Comparison of ENCODE assay signal across 24 cellular contexts in genomic region chr2:188577231-188577630, GRCh38.
"Had no signal": no experiment of that assay in that cellular context is flagged by ENCODE, and none has a peak within 500 bp of the region (broad histone marks: within the 10 kb centered on the region; RNA-seq: fewer than 3 reads in every experiment).

No MANE protein-coding gene starts in this region.

- H3K4me3 ChIP-seq: heart right ventricle, left lung, lung, ovary, psoas muscle, right atrium auricular region, SJCRH30 had no signal

- FAIRE-seq: endothelial cell of umbilical vein had no signal

- ATAC-seq: activated T-cell treated with anti-CD3 and anti-CD28 coated beads, Interleukin-2, amount 50 U/mL, for 4 hours; esophagus mucosa; heart right ventricle; left lung; natural killer cell; psoas muscle; stimulated activated effector memory CD8-positive, alpha-beta T cell treated with anti-CD3 and anti-CD28 coated beads, Interleukin-12 subunit alpha, Interleukin-12 subunit beta, amount 100 ng/mL, for 72 hours; stimulated activated naive CD8-positive, alpha-beta T cell treated with anti-CD3 and anti-CD28 coated beads, Interleukin-15, amount 100 ng/mL, for 72 hours had no signal

- H3K9me3 ChIP-seq: heart right ventricle, left lung, ovary, psoas muscle, right atrium auricular region, SJCRH30 had no signal

- H3K36me3 ChIP-seq: heart right ventricle, left lung, ovary, right atrium auricular region, SJCRH30 had no signal

- H3K27ac ChIP-seq: left lung, ovary, psoas muscle, SJCRH30 had no signal

- H3K27me3 ChIP-seq: heart right ventricle, left lung, ovary, right atrium auricular region, SJCRH30 had no signal

- DNase-seq: activated CD4-positive, alpha-beta T cell treated with anti-CD3 and anti-CD28 coated beads, Interleukin-2, amount 50 U/mL, for 48 hours; activated CD8-positive, alpha-beta memory T cell treated with anti-CD3 and anti-CD28 coated beads, Interleukin-2, amount 50 U/mL, for 48 hours; activated naive CD4-positive, alpha-beta T cell treated with anti-CD3 and anti-CD28 coated beads for 36 hours; activated naive CD8-positive, alpha-beta T cell treated with anti-CD3 and anti-CD28 coated beads, Interleukin-2, amount 10 ng/mL, durations not matched to agents 7 days and 5 days; activated T-cell treated with anti-CD3 and anti-CD28 coated beads, Interleukin-2, amount 50 U/mL, for 4 hours; anterior cingulate cortex; caudate nucleus; dermis blood vessel endothelial cell; effector CD8-positive, alpha-beta T cell; heart right ventricle; immature natural killer cell; left lung; natural killer cell; ovary; psoas muscle; SJCRH30; stimulated activated CD4-positive, alpha-beta T cell treated with anti-CD3 and anti-CD28 coated beads, Interleukin-12 subunit alpha, Interleukin-12 subunit beta, amount 100 ng/mL, for 4 hours; stimulated activated naive CD8-positive, alpha-beta T cell treated with anti-CD3 and anti-CD28 coated beads, Interleukin-15, amount 100 ng/mL, for 72 hours; T-helper 1 cell had no signal

- H3K4me1 ChIP-seq: heart right ventricle, left lung, psoas muscle, right atrium auricular region had no signal
